ENCODE assay signal across 8 cellular contexts in genomic region chr2:202378001-202378400, GRCh38. TPM values are rescaled to one million over a fixed set of nuclear protein-coding genes. Genes with fewer than 3 reads are reported as not detected.
A peak's percentile ranks its signal among the peaks of the same experiment; 100 is the strongest.
DNase-seq lines count a peak whose midpoint lies in the region; TF ChIP-seq lines count a peak whose summit lies in the region.

No MANE protein-coding gene starts in this region.

- H3K4me3 Mint-ChIP-seq in activated CD4-positive, alpha-beta T cell treated with anti-CD3 and anti-CD28 coated beads, Interleukin-2, amount 10 ng/mL, durations not matched to agents 7 days and 5 days, result peak overlapping the region; percentile 99
- peak overlapping the region; percentile 98 for H3K4me3 Mint-ChIP-seq in activated naive CD8-positive, alpha-beta T cell

- POLR2A ChIA-PET in activated CD4-positive, alpha-beta T cell treated with anti-CD3 and anti-CD28 coated beads, Interleukin-2, amount 10 ng/mL, durations not matched to agents 7 days and 5 days (lab: Charles Lee), result no interaction called here

- H3K36me3 ChIP-seq in kidney epithelial cell (ENCODE audit: control insufficient read depth, insufficient read depth, low read length) (no peaks in the 10 kb centered on the region), thymus (ENCODE audit: control insufficient read depth, insufficient read depth) (no peaks in the 10 kb centered on the region)

- H3K4me1 Mint-ChIP-seq in activated CD4-positive, alpha-beta T cell treated with anti-CD3 and anti-CD28 coated beads, Interleukin-2, amount 10 ng/mL, durations not matched to agents 7 days and 5 days, result peaks cover 34% of the 10 kb centered on the region
- peaks cover 36% of the 10 kb centered on the region for H3K4me1 Mint-ChIP-seq in activated naive CD8-positive, alpha-beta T cell (ENCODE audit: low read depth)

- H3K9me3 Mint-ChIP-seq in activated CD4-positive, alpha-beta T cell treated with anti-CD3 and anti-CD28 coated beads, Interleukin-2, amount 10 ng/mL, durations not matched to agents 7 days and 5 days, result no peaks in the 10 kb centered on the region
- H3K9me3 Mint-ChIP-seq in activated naive CD8-positive, alpha-beta T cell (ENCODE audit: low read depth), result no peaks in the 10 kb centered on the region

- CTCF ChIA-PET in activated CD4-positive, alpha-beta T cell treated with anti-CD3 and anti-CD28 coated beads, Interleukin-2, amount 10 ng/mL, durations not matched to agents 7 days and 5 days (lab: Charles Lee), result interaction anchor here (0.5 kb wide), 1 partner anchor 213 kb away, joined by 3 read pairs; no protein-coding TSS in a partner anchor

- no peaks in the 10 kb centered on the region for H3K9me3 ChIP-seq in thymus (ENCODE audit: control insufficient read depth)

- peaks cover 7% of the 10 kb centered on the region for H3K36me3 Mint-ChIP-seq in activated CD4-positive, alpha-beta T cell treated with anti-CD3 and anti-CD28 coated beads, Interleukin-2, amount 10 ng/mL, durations not matched to agents 7 days and 5 days (ENCODE audit: low read depth)
- H3K36me3 Mint-ChIP-seq in activated naive CD8-positive, alpha-beta T cell, result no peaks in the 10 kb centered on the region

- TF ChIP-seq CTCF in kidney epithelial cell (IDR thresholded peaks at IDR 0.05; ENCODE audit: insufficient read depth, low read length, poor library complexity, severe bottlenecking), result no peak

- no peak overlapping the region for H3K27ac ChIP-seq in thymus (ENCODE audit: low read depth)

- H3K27me3 ChIP-seq in kidney epithelial cell (ENCODE audit: control insufficient read depth, insufficient read depth, low read length), result no peaks in the 10 kb centered on the region
- H3K27me3 ChIP-seq in thymus (ENCODE audit: control insufficient read depth, insufficient read depth), result peaks cover 9% of the 10 kb centered on the region

- H3K4me1 ChIP-seq in thymus (ENCODE audit: control insufficient read depth, insufficient read depth, low read length), result peaks cover 7% of the 10 kb centered on the region

- H3K27me3 Mint-ChIP-seq in activated CD4-positive, alpha-beta T cell treated with anti-CD3 and anti-CD28 coated beads, Interleukin-2, amount 10 ng/mL, durations not matched to agents 7 days and 5 days, result peaks cover 10% of the 10 kb centered on the region
- H3K27me3 Mint-ChIP-seq in activated naive CD8-positive, alpha-beta T cell, result no peaks in the 10 kb centered on the region

- no peak overlapping the region for H3K27ac Mint-ChIP-seq in activated CD4-positive, alpha-beta T cell treated with anti-CD3 and anti-CD28 coated beads, Interleukin-2, amount 10 ng/mL, durations not matched to agents 7 days and 5 days
- H3K27ac Mint-ChIP-seq in activated naive CD8-positive, alpha-beta T cell, result peak overlapping the region; percentile 47

- WGBS in thymus, result 28% methylated on average over 4 of the region's 4 CpGs

- DNase-seq in activated CD4-positive, alpha-beta T cell treated with anti-CD3 and anti-CD28 coated beads, Interleukin-2, amount 10 ng/mL, durations not matched to agents 7 days and 5 days, result no peak
- no peak for DNase-seq in activated CD4-positive, alpha-beta T cell treated with anti-CD3 and anti-CD28 coated beads, Interleukin-2, amount 50 U/mL, for 1 hour
- no peak for DNase-seq in kidney epithelial cell (ENCODE audit: low read depth)
- no peak for DNase-seq in GM03348 (ENCODE audit: low spot score)
- DNase-seq in SHP77 (lab: John Stamatoyannopoulos, UW), result no peak
- no peak for DNase-seq in UCSD-AML1 (lab: John Stamatoyannopoulos, UW; ENCODE audit: unreplicated experiment)

- H3K4me3 ChIP-seq in kidney epithelial cell (ENCODE audit: low read depth, low read length) (peak overlapping the region; percentile 81), thymus (ENCODE audit: low read length) (peak overlapping the region; percentile 90)

RNA-seq across cellular contexts. Expression of gene BMPR2, which starts 1.9 kb away (rescaled TPM):
- 10 to 100 TPM in 1 of 2 experiments, 1 to 10 TPM in 1; 9.8 to 11.1 TPM for total RNA-seq in activated CD4-positive, alpha-beta T cell treated with anti-CD3 and anti-CD28 coated beads, Interleukin-2, amount 10 ng/mL, durations not matched to agents 7 days and 5 days
- 44.8 and 46.3 TPM in 2 replicates for total RNA-seq in kidney epithelial cell
- 11.0 TPM for polyA plus RNA-seq in thymus
